ENCODE assay signal across 1 cellular context in genomic region chr12:118148287-118148686, GRCh38.
TF ChIP-seq lines count a peak whose summit lies in the region.

No MANE protein-coding gene starts in this region.

TF ChIP-seq in GM23338, 12 proteins besides CTCF, POLR2A, EP300 and RAD21 (continued from another document):
- TF ChIP-seq, protein P1, sequence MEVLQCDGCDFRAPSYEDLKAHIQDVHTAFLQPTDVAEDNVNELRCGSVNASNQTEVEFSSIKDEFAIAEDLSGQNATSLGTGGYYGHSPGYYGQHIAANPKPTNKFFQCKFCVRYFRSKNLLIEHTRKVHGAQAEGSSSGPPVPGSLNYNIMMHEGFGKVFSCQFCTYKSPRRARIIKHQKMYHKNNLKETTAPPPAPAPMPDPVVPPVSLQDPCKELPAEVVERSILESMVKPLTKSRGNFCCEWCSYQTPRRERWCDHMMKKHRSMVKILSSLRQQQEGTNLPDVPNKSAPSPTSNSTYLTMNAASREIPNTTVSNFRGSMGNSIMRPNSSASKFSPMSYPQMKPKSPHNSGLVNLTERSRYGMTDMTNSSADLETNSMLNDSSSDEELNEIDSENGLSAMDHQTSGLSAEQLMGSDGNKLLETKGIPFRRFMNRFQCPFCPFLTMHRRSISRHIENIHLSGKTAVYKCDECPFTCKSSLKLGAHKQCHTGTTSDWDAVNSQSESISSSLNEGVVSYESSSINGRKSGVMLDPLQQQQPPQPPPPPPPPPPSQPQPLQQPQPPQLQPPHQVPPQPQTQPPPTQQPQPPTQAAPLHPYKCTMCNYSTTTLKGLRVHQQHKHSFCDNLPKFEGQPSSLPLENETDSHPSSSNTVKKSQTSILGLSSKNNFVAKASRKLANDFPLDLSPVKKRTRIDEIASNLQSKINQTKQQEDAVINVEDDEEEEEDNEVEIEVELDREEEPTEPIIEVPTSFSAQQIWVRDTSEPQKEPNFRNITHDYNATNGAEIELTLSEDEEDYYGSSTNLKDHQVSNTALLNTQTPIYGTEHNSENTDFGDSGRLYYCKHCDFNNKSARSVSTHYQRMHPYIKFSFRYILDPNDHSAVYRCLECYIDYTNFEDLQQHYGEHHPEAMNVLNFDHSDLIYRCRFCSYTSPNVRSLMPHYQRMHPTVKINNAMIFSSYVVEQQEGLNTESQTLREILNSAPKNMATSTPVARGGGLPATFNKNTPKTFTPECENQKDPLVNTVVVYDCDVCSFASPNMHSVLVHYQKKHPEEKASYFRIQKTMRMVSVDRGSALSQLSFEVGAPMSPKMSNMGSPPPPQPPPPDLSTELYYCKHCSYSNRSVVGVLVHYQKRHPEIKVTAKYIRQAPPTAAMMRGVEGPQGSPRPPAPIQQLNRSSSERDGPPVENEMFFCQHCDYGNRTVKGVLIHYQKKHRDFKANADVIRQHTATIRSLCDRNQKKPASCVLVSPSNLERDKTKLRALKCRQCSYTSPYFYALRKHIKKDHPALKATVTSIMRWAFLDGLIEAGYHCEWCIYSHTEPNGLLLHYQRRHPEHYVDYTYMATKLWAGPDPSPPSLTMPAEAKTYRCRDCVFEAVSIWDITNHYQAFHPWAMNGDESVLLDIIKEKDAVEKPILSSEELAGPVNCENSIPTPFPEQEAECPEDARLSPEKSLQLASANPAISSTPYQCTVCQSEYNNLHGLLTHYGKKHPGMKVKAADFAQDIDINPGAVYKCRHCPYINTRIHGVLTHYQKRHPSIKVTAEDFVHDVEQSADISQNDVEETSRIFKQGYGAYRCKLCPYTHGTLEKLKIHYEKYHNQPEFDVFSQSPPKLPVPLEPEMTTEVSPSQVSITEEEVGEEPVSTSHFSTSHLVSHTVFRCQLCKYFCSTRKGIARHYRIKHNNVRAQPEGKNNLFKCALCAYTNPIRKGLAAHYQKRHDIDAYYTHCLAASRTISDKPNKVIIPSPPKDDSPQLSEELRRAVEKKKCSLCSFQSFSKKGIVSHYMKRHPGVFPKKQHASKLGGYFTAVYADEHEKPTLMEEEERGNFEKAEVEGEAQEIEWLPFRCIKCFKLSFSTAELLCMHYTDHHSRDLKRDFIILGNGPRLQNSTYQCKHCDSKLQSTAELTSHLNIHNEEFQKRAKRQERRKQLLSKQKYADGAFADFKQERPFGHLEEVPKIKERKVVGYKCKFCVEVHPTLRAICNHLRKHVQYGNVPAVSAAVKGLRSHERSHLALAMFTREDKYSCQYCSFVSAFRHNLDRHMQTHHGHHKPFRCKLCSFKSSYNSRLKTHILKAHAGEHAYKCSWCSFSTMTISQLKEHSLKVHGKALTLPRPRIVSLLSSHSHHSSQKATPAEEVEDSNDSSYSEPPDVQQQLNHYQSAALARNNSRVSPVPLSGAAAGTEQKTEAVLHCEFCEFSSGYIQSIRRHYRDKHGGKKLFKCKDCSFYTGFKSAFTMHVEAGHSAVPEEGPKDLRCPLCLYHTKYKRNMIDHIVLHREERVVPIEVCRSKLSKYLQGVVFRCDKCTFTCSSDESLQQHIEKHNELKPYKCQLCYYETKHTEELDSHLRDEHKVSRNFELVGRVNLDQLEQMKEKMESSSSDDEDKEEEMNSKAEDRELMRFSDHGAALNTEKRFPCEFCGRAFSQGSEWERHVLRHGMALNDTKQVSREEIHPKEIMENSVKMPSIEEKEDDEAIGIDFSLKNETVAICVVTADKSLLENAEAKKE (CRISPR knock-in tag; IDR thresholded peaks at IDR 0.05) = no peak
- no peak for TF ChIP-seq REST (IDR thresholded peaks at IDR 0.05; ENCODE audit: unreplicated experiment)
- TF ChIP-seq EZH2 (IDR thresholded peaks at IDR 0.05; ENCODE audit: low read depth, unreplicated experiment) = no peak
- no peak for TF ChIP-seq CREB1 (CRISPR knock-in tag; IDR thresholded peaks at IDR 0.05; ENCODE audit: low read depth)
- TF ChIP-seq POLR2AphosphoS5 (IDR thresholded peaks at IDR 0.05; ENCODE audit: low read depth) = no peak
- TF ChIP-seq, protein P2, sequence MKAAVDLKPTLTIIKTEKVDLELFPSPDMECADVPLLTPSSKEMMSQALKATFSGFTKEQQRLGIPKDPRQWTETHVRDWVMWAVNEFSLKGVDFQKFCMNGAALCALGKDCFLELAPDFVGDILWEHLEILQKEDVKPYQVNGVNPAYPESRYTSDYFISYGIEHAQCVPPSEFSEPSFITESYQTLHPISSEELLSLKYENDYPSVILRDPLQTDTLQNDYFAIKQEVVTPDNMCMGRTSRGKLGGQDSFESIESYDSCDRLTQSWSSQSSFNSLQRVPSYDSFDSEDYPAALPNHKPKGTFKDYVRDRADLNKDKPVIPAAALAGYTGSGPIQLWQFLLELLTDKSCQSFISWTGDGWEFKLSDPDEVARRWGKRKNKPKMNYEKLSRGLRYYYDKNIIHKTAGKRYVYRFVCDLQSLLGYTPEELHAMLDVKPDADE (IDR thresholded peaks at IDR 0.05) = no peak
- TF ChIP-seq ZNF114 (CRISPR knock-in tag; IDR thresholded peaks at IDR 0.05) = no peak
- no peak for TF ChIP-seq ZNF331 (CRISPR knock-in tag; IDR thresholded peaks at IDR 0.05; ENCODE audit: low read depth)
- TF ChIP-seq EZH2phosphoT487 (IDR thresholded peaks at IDR 0.05; ENCODE audit: unreplicated experiment) = no peak
- TF ChIP-seq JUNB (IDR thresholded peaks at IDR 0.05; ENCODE audit: unreplicated experiment) = no peak
